Comparison of ENCODE assay signal across 13 cellular contexts in the genomic region with DNA sequence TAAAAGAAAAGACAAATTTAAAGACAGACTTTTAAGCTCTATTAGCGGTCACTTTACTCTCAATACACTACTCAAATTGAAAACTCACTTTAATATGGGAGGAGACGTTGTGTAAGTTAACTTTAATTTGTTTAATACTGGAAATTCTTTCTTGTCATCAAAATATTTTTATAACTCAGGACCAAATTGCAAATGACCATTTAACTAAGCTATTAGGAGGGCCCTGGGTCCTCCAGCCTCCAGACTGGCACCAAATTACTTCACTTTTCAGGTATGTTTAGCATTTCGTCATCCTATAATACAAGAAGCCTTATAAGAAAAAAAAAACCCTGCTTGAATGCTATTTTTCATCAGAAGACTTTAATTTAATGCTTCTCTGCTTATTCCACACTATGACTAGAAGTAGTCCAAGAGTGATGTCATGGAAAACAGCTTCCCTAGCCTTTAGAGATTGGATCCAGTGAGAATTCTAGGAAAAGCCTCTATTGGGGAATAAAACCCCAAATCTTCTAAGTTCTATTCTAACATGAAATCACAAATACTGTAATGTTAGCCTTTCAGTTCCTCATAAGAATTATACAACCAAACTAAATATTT. TPM values are rescaled to one million over a fixed set of nuclear protein-coding genes. Genes with fewer than 3 reads are reported as not detected.
DNase-seq lines count a peak whose midpoint lies in the region; ATAC-seq, FAIRE-seq and TF ChIP-seq lines count a peak whose summit lies in the region.
"Had no signal": no experiment of that assay in that cellular context is flagged by ENCODE, and none has a peak within 500 bp of the region (broad histone marks: within the 10 kb centered on the region; RNA-seq: fewer than 3 reads in every experiment).

No MANE protein-coding gene starts in this region.

- peaks cover 6% of the 10 kb centered on the region for H3K36me3 Mint-ChIP-seq in activated naive CD4-positive, alpha-beta T cell treated with anti-CD3 and anti-CD28 coated beads, Interleukin-2, amount 50 U/mL, for 24 hours

- H3K27me3 Mint-ChIP-seq in activated naive CD4-positive, alpha-beta T cell treated with anti-CD3 and anti-CD28 coated beads, Interleukin-2, amount 50 U/mL, for 24 hours = no peaks in the 10 kb centered on the region
- H3K27me3 Mint-ChIP-seq: activated B cell treated with CpG ODN at 0.5 μM for 24 hours; dendritic cell treated with granulocyte-macrophage colony-stimulating factor and Interleukin-4, amounts not matched to agents 40 ng/mL and 50 ng/mL, for 4 days; stimulated activated naive B cell treated with anti-CD40 and anti-IgM and Interleukin-4, amounts not matched to agents 10 μg/mL and 1 μg/mL and 100 μg/mL, for 72 hours had no signal

- no peaks in the 10 kb centered on the region for H3K27me3 ChIP-seq in SU-DHL-6 (ENCODE audit: low read length)
- no peaks in the 10 kb centered on the region for H3K27me3 ChIP-seq in smooth muscle cell (ENCODE audit: low read depth)

- peak; percentile 18 for FAIRE-seq in colon (lab: Jason Lieb, UNC)

- H3K9me3 ChIP-seq in SU-DHL-6 (ENCODE audit: insufficient read depth, low read length) (no peaks in the 10 kb centered on the region), smooth muscle cell (replicated peaks; ENCODE audit: low read depth) (no peaks in the 10 kb centered on the region)
- H3K9me3 ChIP-seq: psoas muscle had no signal

- H3K4me3 ChIP-seq in SU-DHL-6 (ENCODE audit: insufficient read depth, low read length, poor library complexity, severe bottlenecking) (no peak overlapping the region), smooth muscle cell (no peak overlapping the region)
- H3K4me3 ChIP-seq: psoas muscle had no signal

- H3K36me3 ChIP-seq in SU-DHL-6 (ENCODE audit: low read length) (no peaks in the 10 kb centered on the region), smooth muscle cell (ENCODE audit: low read depth) (no peaks in the 10 kb centered on the region)

- H4K20me1 ChIP-seq in SU-DHL-6 (ENCODE audit: low read depth, low read length) (0 out of 2 replicates have a peak, but pooled peaks cover 5% of the 10 kb centered on the region), smooth muscle cell (ENCODE audit: low read depth) (peaks cover 91% of the 10 kb centered on the region)

- ATAC-seq in HG03457 (IDR thresholded peaks at IDR 0.05; ENCODE audit: unreplicated experiment) = no peak
- ATAC-seq: psoas muscle; stimulated activated naive B cell treated with anti-CD40 and anti-IgM and Interleukin-4, amounts not matched to agents 10 μg/mL and 1 μg/mL and 100 μg/mL, for 72 hours had no signal

- H3F3A ChIP-seq in SU-DHL-6 (ENCODE audit: insufficient read depth) = peaks cover under 1% of the 10 kb centered on the region; the same call in 1 of the 2 replicates
- H3F3A ChIP-seq in smooth muscle cell (ENCODE audit: low read depth) = no peaks in the 10 kb centered on the region

- 90% methylated on average over 3 of the region's 3 CpGs for WGBS in smooth muscle cell (ENCODE audit: low lambda C conversion rate)

- peaks cover 41% of the 10 kb centered on the region for H3K4me1 Mint-ChIP-seq in activated naive CD4-positive, alpha-beta T cell treated with anti-CD3 and anti-CD28 coated beads, Interleukin-2, amount 50 U/mL, for 24 hours

- peak overlapping the region; percentile 23; the same call in 1 of the 2 replicates for H3K27ac ChIP-seq in SU-DHL-6 (ENCODE audit: low read depth, low read length)
- peak overlapping the region; percentile 36 for H3K27ac ChIP-seq in smooth muscle cell (ENCODE audit: low read depth)
- H3K27ac ChIP-seq: psoas muscle had no signal

- H3K79me2 ChIP-seq in SU-DHL-6 (ENCODE audit: insufficient read depth, low read length) = peaks cover 88% of the 10 kb centered on the region
- peaks cover 97% of the 10 kb centered on the region for H3K79me2 ChIP-seq in smooth muscle cell (ENCODE audit: low read depth)

- H3K4me3 Mint-ChIP-seq in activated naive CD4-positive, alpha-beta T cell treated with anti-CD3 and anti-CD28 coated beads, Interleukin-2, amount 50 U/mL, for 24 hours = peak overlapping the region; percentile 78
- H3K4me3 Mint-ChIP-seq: activated B cell treated with CpG ODN at 0.5 μM for 24 hours; dendritic cell treated with granulocyte-macrophage colony-stimulating factor and Interleukin-4, amounts not matched to agents 40 ng/mL and 50 ng/mL, for 4 days; stimulated activated naive B cell treated with anti-CD40 and anti-IgM and Interleukin-4, amounts not matched to agents 10 μg/mL and 1 μg/mL and 100 μg/mL, for 72 hours had no signal

- H3K27ac Mint-ChIP-seq in activated naive CD4-positive, alpha-beta T cell treated with anti-CD3 and anti-CD28 coated beads, Interleukin-2, amount 50 U/mL, for 24 hours = peak overlapping the region; percentile 89
- H3K27ac Mint-ChIP-seq: activated B cell treated with CpG ODN at 0.5 μM for 24 hours; dendritic cell treated with granulocyte-macrophage colony-stimulating factor and Interleukin-4, amounts not matched to agents 40 ng/mL and 50 ng/mL, for 4 days; stimulated activated naive B cell treated with anti-CD40 and anti-IgM and Interleukin-4, amounts not matched to agents 10 μg/mL and 1 μg/mL and 100 μg/mL, for 72 hours had no signal

- DNase-seq in activated naive CD4-positive, alpha-beta T cell treated with anti-CD3 and anti-CD28 coated beads, Interleukin-2, amount 50 U/mL, for 16 hours = no peak
- DNase-seq in smooth muscle cell (lab: John Stamatoyannopoulos, UW; ENCODE audit: unreplicated experiment) (no peak), NCI-H226 (no peak), COLO668 (lab: John Stamatoyannopoulos, UW; ENCODE audit: unreplicated experiment) (no peak)
- DNase-seq: activated B cell treated with CpG ODN at 0.5 μM for 24 hours; activated effector memory CD4-positive, alpha-beta T cell treated with Interleukin-2 at 50 U/mL for 16 hours; psoas muscle; stimulated activated naive B cell treated with anti-CD40 and anti-IgM and Interleukin-4, amounts not matched to agents 10 μg/mL and 1 μg/mL and 100 μg/mL, for 72 hours had no signal

- no peaks in the 10 kb centered on the region for H3K9me3 Mint-ChIP-seq in activated naive CD4-positive, alpha-beta T cell treated with anti-CD3 and anti-CD28 coated beads, Interleukin-2, amount 50 U/mL, for 24 hours
- H3K9me3 Mint-ChIP-seq: activated B cell treated with CpG ODN at 0.5 μM for 24 hours; dendritic cell treated with granulocyte-macrophage colony-stimulating factor and Interleukin-4, amounts not matched to agents 40 ng/mL and 50 ng/mL, for 4 days; stimulated activated naive B cell treated with anti-CD40 and anti-IgM and Interleukin-4, amounts not matched to agents 10 μg/mL and 1 μg/mL and 100 μg/mL, for 72 hours had no signal

- no peak overlapping the region for H2AFZ ChIP-seq in SU-DHL-6 (ENCODE audit: low read depth, low read length, severe bottlenecking)
- H2AFZ ChIP-seq in smooth muscle cell (ENCODE audit: low read depth) = no peak overlapping the region

- H3K4me2 ChIP-seq in SU-DHL-6 (ENCODE audit: low read depth, low read length, poor library complexity, severe bottlenecking) (peak overlapping the region; percentile 36), smooth muscle cell (peak overlapping the region; percentile 55)

- H3K4me1 ChIP-seq in smooth muscle cell (ENCODE audit: low read depth) = peaks cover 11% of the 10 kb centered on the region
- H3K4me1 ChIP-seq: psoas muscle had no signal

- H3K9ac ChIP-seq in SU-DHL-6 (ENCODE audit: low read length) (0 out of 2 replicates have a peak overlapping the region, but pooled peaks have one; percentile 11), smooth muscle cell (ENCODE audit: low read depth) (peak overlapping the region; percentile 23)

- H3K9me2 ChIP-seq in SU-DHL-6 (replicated peaks; ENCODE audit: insufficient read depth, low read length) = no peaks in the 10 kb centered on the region

- no peak for TF ChIP-seq CTCF in SU-DHL-6 (IDR thresholded peaks at IDR 0.05; ENCODE audit: insufficient read depth, low read length, poor library complexity, severe bottlenecking)
- TF ChIP-seq CTCF in smooth muscle cell (IDR thresholded peaks at IDR 0.05; ENCODE audit: borderline replicate concordance, insufficient read depth, poor library complexity, severe bottlenecking) = no peak

RNA-seq across cellular contexts. Expression of gene KLHL15, which starts 6.6 kb away (rescaled TPM):
- total RNA-seq in smooth muscle cell = 53.3 and 70.4 TPM in 2 replicates
- polyA plus RNA-seq in smooth muscle cell = 14.0 and 16.8 TPM in 2 replicates

RNA-seq across cellular contexts. Expression of gene EIF2S3, which starts 34.4 kb away (rescaled TPM):
- 226 and 240 TPM in 2 replicates for total RNA-seq in smooth muscle cell
- 54.0 and 62.6 TPM in 2 replicates for polyA plus RNA-seq in smooth muscle cell
